Comparison of ENCODE assay signal across 8 cellular contexts in genomic region chr9:86939311-86939710, GRCh38. TPM values are rescaled to one million over a fixed set of nuclear protein-coding genes. Genes with fewer than 3 reads are reported as not detected.
"Had no signal": no experiment of that assay in that cellular context is flagged by ENCODE, and none has a peak within 500 bp of the region (broad histone marks: within the 10 kb centered on the region; RNA-seq: fewer than 3 reads in every experiment).

No MANE protein-coding gene starts in this region.

- H3K27ac Mint-ChIP-seq: IgD-negative memory B cell had no signal

- H3K36me3 Mint-ChIP-seq: IgD-negative memory B cell had no signal

- H3K9ac ChIP-seq: GM23248 had no signal

- H2AFZ ChIP-seq: GM23248 had no signal

- H3K4me3 Mint-ChIP-seq: H9, IgD-negative memory B cell had no signal

- H3K4me1 Mint-ChIP-seq: IgD-negative memory B cell had no signal

- ATAC-seq: HepG2 had no signal

- H3K9me3 Mint-ChIP-seq: IgD-negative memory B cell had no signal

- FAIRE-seq: H54, HepG2 had no signal

- H3K27ac ChIP-seq: GM23248, HL-60 had no signal

- DNase-seq: GM23248, GOT3, H9, HCEC 1CT had no signal

- H3K4me3 ChIP-seq: GM23248 had no signal

RNA-seq across cellular contexts. Expression of gene GAS1, which starts 8.0 kb away (rescaled TPM):
- total RNA-seq: HepG2 had no signal
- polyA plus RNA-seq: HepG2 had no signal
